8 cellular contexts compared by ENCODE assay signal in the genomic region with DNA sequence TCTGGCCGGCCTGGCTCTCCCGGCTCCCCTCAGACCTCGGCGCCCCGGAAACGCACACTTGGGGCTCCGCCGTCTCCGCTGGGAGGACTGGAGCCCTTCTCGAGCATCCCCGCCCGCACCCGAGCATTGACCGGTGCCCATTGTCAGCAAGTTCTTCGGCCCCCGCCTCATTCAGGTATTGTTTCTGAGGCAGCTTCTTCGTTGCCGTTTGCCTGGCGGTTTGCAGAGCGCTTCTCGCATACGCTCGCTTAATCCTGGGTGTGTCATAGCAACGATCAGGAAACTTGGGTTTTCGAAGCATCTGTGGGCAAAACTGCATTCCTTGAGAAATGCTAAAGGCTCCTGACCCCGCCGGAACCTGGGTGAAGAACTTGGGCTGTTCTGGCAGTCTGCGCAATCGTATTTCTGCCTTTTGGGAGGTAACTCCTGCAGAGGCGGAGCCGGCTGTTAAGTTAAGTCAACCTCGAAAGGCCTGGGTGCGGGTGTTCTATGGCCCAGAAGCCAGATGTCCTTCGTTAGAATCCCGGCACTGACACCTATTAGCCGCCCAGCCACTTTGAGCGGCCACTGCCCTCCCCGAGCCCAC. TPM values are rescaled to one million over a fixed set of nuclear protein-coding genes. Genes with fewer than 3 reads are reported as not detected.
DNase-seq lines count a peak whose midpoint lies in the region; ATAC-seq, FAIRE-seq and TF ChIP-seq lines count a peak whose summit lies in the region.

No MANE protein-coding gene starts in this region.

- peak overlapping the region; percentile 82 for H3K27ac Mint-ChIP-seq in Caco-2 (ENCODE audit: unreplicated experiment)

- peak; percentile 19 for ATAC-seq in GM21360 (IDR thresholded peaks at IDR 0.05; ENCODE audit: unreplicated experiment)

- H3K36me3 ChIP-seq in Caco-2 (ENCODE audit: control insufficient read depth, insufficient read depth, low read length) (no peaks in the 10 kb centered on the region; the same call in 1 of the 2 replicates), SK-N-MC (ENCODE audit: insufficient read depth, low read length) (no peaks in the 10 kb centered on the region)

- H3K9ac ChIP-seq in SK-N-MC (ENCODE audit: insufficient read length): peak overlapping the region; percentile 71

- H3K4me1 Mint-ChIP-seq in Caco-2 (ENCODE audit: low read depth, unreplicated experiment): peaks cover 14% of the 10 kb centered on the region

- POLR2A ChIA-PET in Caco-2 (lab: Charles Lee): no interaction called here

- peak overlapping the region; percentile 93 for H3K4me3 Mint-ChIP-seq in Caco-2 (ENCODE audit: unreplicated experiment)

- no peaks in the 10 kb centered on the region for H3K9me3 Mint-ChIP-seq in Caco-2 (ENCODE audit: unreplicated experiment)

- no TSS peak for BruUV-seq in Caco-2 (replicated peaks; lab: Mats Ljungman, UMichigan)

- no peaks in the 10 kb centered on the region for H3K9me3 ChIP-seq in Caco-2
- no peaks in the 10 kb centered on the region for H3K9me3 ChIP-seq in SK-N-MC (ENCODE audit: low read depth, low read length)

- peaks cover 18% of the 10 kb centered on the region; the same call in 1 of the 2 replicates for H3K4me1 ChIP-seq in Caco-2

- H3K27ac ChIP-seq in SK-N-MC: no peak overlapping the region

- no peaks in the 10 kb centered on the region for H3K27me3 Mint-ChIP-seq in Caco-2 (ENCODE audit: insufficient read depth, unreplicated experiment)

- CTCF ChIA-PET in Caco-2 (lab: Charles Lee): no interaction called here

- H3K27me3 ChIP-seq in Caco-2 (replicated peaks; ENCODE audit: control insufficient read depth, insufficient read depth, low read length): no peaks in the 10 kb centered on the region

- intact Hi-C loops in Caco-2 (cut with micrococcal nuclease; ENCODE audit: unreplicated experiment): loop anchor here (2.0 kb wide), 2 partner anchors 99 to 139 kb away; a partner anchor contains a TSS

- in situ Hi-C loops in T47D (cut with HindIII; ENCODE audit: low pct_unique_long_range_greater_than_20kb, low sequenced_read_pairs): no loop called here

- peak overlapping the region; percentile 95 for H3K4me3 ChIP-seq in Caco-2 (ENCODE audit: low read depth, low read length)
- peak overlapping the region; percentile 82 for H3K4me3 ChIP-seq in SK-N-MC

- DNase-seq in Caco-2 (peak; percentile 49 to 61), HTR-8/SVneo (ENCODE audit: insufficient read length, low spot score) (peak; percentile 24), SK-N-MC (ENCODE audit: low read depth, low spot score) (no peak), T47D (ENCODE audit: low read depth in 1 of 2, low spot score in 1 of 2) (peak; percentile 57 to 74), islet precursor cell (peak; percentile 82), OCI-M2 (lab: John Stamatoyannopoulos, UW; ENCODE audit: unreplicated experiment) (no peak)
- DNase-seq in stimulated activated CD4-positive, alpha-beta T cell treated with anti-CD3 and anti-CD28 coated beads, Interleukin-12 subunit alpha, Interleukin-12 subunit beta, amount 100 ng/mL, for 24 hours (ENCODE audit: low read depth in 2 of 2): peak; percentile 14

- H3K36me3 Mint-ChIP-seq in Caco-2 (ENCODE audit: insufficient read depth, unreplicated experiment): peaks cover 25% of the 10 kb centered on the region

- no peak for TF ChIP-seq CTCF in Caco-2 (IDR thresholded peaks at IDR 0.05; ENCODE audit: insufficient read depth in 1 of 2, low read depth in 1 of 2, low read length in 1 of 2, severe bottlenecking in 1 of 2, unreplicated experiment in 1 of 2)

- FAIRE-seq in HTR-8/SVneo (lab: Jason Lieb, UNC): peak; percentile 51

RNA-seq across cellular contexts. Expression of a gene that starts 0.5 kb away (rescaled TPM):
- total RNA-seq in Caco-2 (2022): 24.1 and 27.9 TPM in 2 replicates

RNA-seq across cellular contexts. Expression of a gene that starts 0.7 kb away (rescaled TPM):
- total RNA-seq in Caco-2 (2022): 16.6 and 19.4 TPM in 2 replicates

RNA-seq across cellular contexts. Expression of a gene that starts 28.1 kb away (rescaled TPM):
- 0.49 and 0.68 TPM in 2 replicates for total RNA-seq in Caco-2 (2022)

Comparison
In these comparisons a context has a peak if more than half of its experiments do, and no peak if none do; other contexts are left out.
1. DNase-seq: peak in Caco-2 (2 of 2), HTR-8/SVneo (single experiment), T47D (2 of 2), islet precursor cell (single experiment) and stimulated activated CD4-positive, alpha-beta T cell treated with anti-CD3 and anti-CD28 coated beads, Interleukin-12 subunit alpha, Interleukin-12 subunit beta, amount 100 ng/mL, for 24 hours (2 of 2); none in SK-N-MC (single experiment) and OCI-M2 (single experiment).